ENCODE assay signal across 8 cellular contexts in the genomic region with DNA sequence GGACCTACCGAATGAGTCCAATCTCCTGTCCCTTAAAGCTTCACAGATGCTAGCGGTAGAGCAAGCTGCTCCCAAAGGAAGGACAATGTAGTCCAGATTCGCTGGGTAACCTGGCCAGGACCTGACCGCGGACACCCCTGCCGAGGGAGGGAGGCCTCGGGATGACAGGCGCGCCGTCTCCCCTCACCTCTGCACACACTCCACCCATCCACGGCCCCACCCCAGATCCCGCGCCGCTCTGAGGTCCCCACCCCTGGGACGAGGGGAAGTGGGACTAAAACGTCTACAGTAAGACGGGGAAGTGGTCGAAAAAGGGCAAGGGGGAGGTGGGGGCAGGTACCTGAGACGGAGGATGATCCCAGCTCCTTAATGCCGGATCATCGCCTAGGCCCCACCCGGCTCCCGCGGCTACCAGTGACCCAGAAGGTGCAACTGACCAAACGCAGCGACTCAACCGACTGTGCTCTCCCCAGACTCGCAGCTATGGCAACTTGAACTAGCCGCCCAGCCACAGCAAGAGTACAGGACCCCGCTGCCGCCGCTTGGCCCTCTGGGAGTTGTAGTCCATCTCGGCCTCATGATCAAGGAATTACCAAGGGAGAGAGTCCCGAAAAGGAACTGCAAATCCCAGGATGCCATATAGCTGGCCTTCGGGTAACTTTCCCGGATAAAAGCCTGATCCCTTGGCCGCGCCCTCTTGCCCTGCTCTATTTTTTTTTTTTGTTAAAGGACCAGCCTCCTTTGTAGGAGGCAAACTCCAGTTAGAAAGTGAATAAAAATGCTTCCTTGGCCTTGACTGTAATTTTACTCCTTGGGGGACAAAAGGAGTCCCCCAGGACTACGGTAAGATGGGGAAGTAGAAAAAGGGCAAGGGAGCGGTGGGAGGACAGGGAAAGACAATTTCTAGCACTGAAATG. TPM values are rescaled to one million over a fixed set of nuclear protein-coding genes. Genes with fewer than 3 reads are reported as not detected.
A peak's percentile ranks its signal among the peaks of the same experiment; 100 is the strongest.
DNase-seq lines count a peak whose midpoint lies in the region; ATAC-seq, FAIRE-seq and TF ChIP-seq lines count a peak whose summit lies in the region.

A gene (minus strand): TSS at position 498 of the 917 bp plus-strand sequence.

- TF ChIP-seq RAD21 in H1 (IDR thresholded peaks at IDR 0.05 in 1 of 2, conservative IDR thresholded peaks at IDR 0.05 in 1 of 2; ENCODE audit: low read depth in 2 of 2, low read length in 2 of 2), result no peak

- POLR2A ChIA-PET in H1 (lab: Charles Lee; ENCODE audit: partially characterized antibody), result interaction anchor here (0.8 to 1.3 kb wide), 5 partner anchors 14 to 280 kb away, joined by 3 to 5 read pairs (median 3); a partner anchor contains a TSS

- H3K36me3 ChIP-seq in H1 (ENCODE audit: control insufficient read depth in 2 of 4, insufficient read depth in 4 of 4, low read length in 3 of 4) (no peaks in the 10 kb centered on the region; a peak in 1 of 8 replicates), mesenchymal stem cell (ENCODE audit: control insufficient read depth in 1 of 2, insufficient read depth in 2 of 2, low read depth in 1 of 2, low read length in 2 of 2) (no peaks in the 10 kb centered on the region)

- peak in 1 of 2 experiments; percentile 69; a peak in 1 of 3 replicates for TF ChIP-seq POLR2A in H1 (IDR thresholded peaks at IDR 0.05; ENCODE audit: control extremely low read depth in 1 of 2, low read depth in 2 of 2, low read length in 2 of 2)

- H4K91ac ChIP-seq in H1 (replicated peaks; ENCODE audit: insufficient read length, low read length) (no peak within 1 kb of the TSS), mesenchymal stem cell (ENCODE audit: low read length) (no peak within 1 kb of the TSS)

- H3K4me1 ChIP-seq in H1 (replicated peaks in 1 of 4; ENCODE audit: control insufficient read depth in 3 of 4, insufficient read depth in 4 of 4, low read length in 3 of 4), result no peaks in the 10 kb centered on the region; a peak in 1 of 7 replicates
- H3K4me1 ChIP-seq in mesenchymal stem cell (ENCODE audit: control insufficient read depth, insufficient read depth, low read depth, low read length), result peaks cover 3% of the 10 kb centered on the region

- H3K79me2 ChIP-seq in H1 (ENCODE audit: control insufficient read depth in 1 of 2, insufficient read depth in 2 of 2, low read length in 2 of 2), result peaks cover 0 to 8% of the 10 kb centered on the region in 2 experiments; a peak in 3 of 4 replicates

- H2AK5ac ChIP-seq in H1 (ENCODE audit: low read depth, low read length) (no peak within 1 kb of the TSS), mesenchymal stem cell (ENCODE audit: low read length, severe bottlenecking) (no peak within 1 kb of the TSS)

- peak; percentile 95 for DNase-seq in COR-L47 (lab: John Stamatoyannopoulos, UW)
- DNase-seq in HT1080 (ENCODE audit: low read depth), result peak; percentile 99
- peak; percentile 91 for DNase-seq in NOMO-1 treated with dmso at 0.1 percent for 144 hours (lab: John Stamatoyannopoulos, UW; ENCODE audit: unreplicated experiment)
- peak; percentile 49 to 66 (median 61) for DNase-seq in activated CD8-positive, alpha-beta memory T cell treated with anti-CD3 and anti-CD28 coated beads for 48 hours (ENCODE audit: low read depth in 2 of 3, low spot score in 2 of 3)
- peak; percentile 93 to 94 for DNase-seq in H1 (ENCODE audit: low read depth in 1 of 2, low spot score in 2 of 2)
- peak; percentile 99 for DNase-seq in mesenchymal stem cell
- DNase-seq in stimulated activated CD8-positive, alpha-beta memory T cell treated with anti-CD3 and anti-CD28 coated beads, Interleukin-12 subunit alpha, Interleukin-12 subunit beta, amount 100 ng/mL, for 24 hours (ENCODE audit: extremely low read depth), result peak; percentile 67

- H3K23ac ChIP-seq in H1 (ENCODE audit: insufficient read length) (no peak within 1 kb of the TSS), mesenchymal stem cell (ENCODE audit: low read length in 2 of 2) (no peak within 1 kb of the TSS)

- H2BK120ac ChIP-seq in H1 (replicated peaks; ENCODE audit: low read depth, low read length) (no peak within 1 kb of the TSS), mesenchymal stem cell (ENCODE audit: low read depth, low read length) (no peak within 1 kb of the TSS)

- H3K79me1 ChIP-seq in H1 (ENCODE audit: low read depth, low read length) (no peaks in the 10 kb centered on the region), mesenchymal stem cell (replicated peaks; ENCODE audit: low read length, poor library complexity, severe bottlenecking) (peaks cover 12% of the 10 kb centered on the region)

- 0 out of 2 replicates have a peak within 1 kb of the TSS, but pooled peaks have one; percentile 36 for H4K8ac ChIP-seq in H1 (ENCODE audit: extremely low read depth, insufficient read depth, low read length)
- peak within 1 kb of the TSS; percentile 80 for H4K8ac ChIP-seq in mesenchymal stem cell (ENCODE audit: low read length)

- no peak within 1 kb of the TSS for H2BK15ac ChIP-seq in H1 (ENCODE audit: low read length)
- no peak within 1 kb of the TSS for H2BK15ac ChIP-seq in mesenchymal stem cell (ENCODE audit: low read depth, poor library complexity, severe bottlenecking)

- no peak for TF ChIP-seq CTCF in H1 (IDR thresholded peaks at IDR 0.05; ENCODE audit: control extremely low read depth in 1 of 3, insufficient read depth in 1 of 3, low read depth in 1 of 3, low read length in 3 of 3)

- 2% methylated on average over 36 of the region's 40 CpGs; no CpG with 5 or more reads in 1 of the 2 experiments for WGBS in H1 (ENCODE audit: extremely low coverage in 1 of 2, insufficient coverage in 1 of 2, insufficient read length in 1 of 2, insufficient replicate concordance in 2 of 2, low coverage in 1 of 2, low lambda C conversion rate in 2 of 2, missing lambda C conversion rate in 1 of 2), 2 experiments
- under 1% methylated on average over 27 of the region's 40 CpGs for WGBS in mesenchymal stem cell

- TF ChIP-seq EP300 in H1 (IDR thresholded peaks at IDR 0.05; ENCODE audit: borderline replicate concordance in 1 of 2, low read depth in 2 of 2, low read length in 2 of 2), result no peak

- H4K5ac ChIP-seq in H1 (ENCODE audit: insufficient read length, low read depth, low read length), result peak within 1 kb of the TSS; percentile 49

- H3K27ac ChIP-seq in H1 (ENCODE audit: low read depth, low read length), result peak within 1 kb of the TSS; percentile 33
- H3K27ac ChIP-seq in mesenchymal stem cell (ENCODE audit: low read length, poor library complexity, severe bottlenecking), result no peak within 1 kb of the TSS

- no peak within 1 kb of the TSS for H2BK12ac ChIP-seq in H1 (ENCODE audit: low read depth, low read length)
- peak within 1 kb of the TSS in 1 of 2 experiments; percentile 52 for H2BK12ac ChIP-seq in mesenchymal stem cell (ENCODE audit: low read length in 2 of 2)

- peak; percentile 99 for ATAC-seq in GM21367 (IDR thresholded peaks at IDR 0.05; ENCODE audit: unreplicated experiment)

- no peak within 1 kb of the TSS for H2BK20ac ChIP-seq in H1 (ENCODE audit: low read length)

- H3K4me2 ChIP-seq in H1 (ENCODE audit: insufficient read depth in 1 of 2, low read depth in 2 of 2, low read length in 2 of 2) (peak within 1 kb of the TSS; percentile 77 to 82), mesenchymal stem cell (ENCODE audit: low read length, poor library complexity, severe bottlenecking) (peak within 1 kb of the TSS; percentile 99)

- CTCF ChIA-PET in H1 (lab: Charles Lee; ENCODE audit: partially characterized antibody), result interaction anchor here (0.6 to 1.6 kb wide), 12 partner anchors 9 to 307 kb away, joined by 3 to 8 read pairs (median 4); no protein-coding TSS in a partner anchor

- H2AFZ ChIP-seq in H1 (ENCODE audit: low read length) (peak within 1 kb of the TSS; percentile 99), mesenchymal stem cell (ENCODE audit: low read depth, low read length) (peak within 1 kb of the TSS; percentile 99)

- FAIRE-seq in H1 (lab: Jason Lieb, UNC), result peak; percentile 87

- H3K9ac ChIP-seq in H1 (replicated peaks in 1 of 4; ENCODE audit: extremely low read depth in 1 of 4, low read depth in 3 of 4, low read length in 3 of 4) (peak within 1 kb of the TSS; percentile 28 to 50 (median 41); a peak in 6 of 7 replicates), mesenchymal stem cell (ENCODE audit: low read length) (peak within 1 kb of the TSS; percentile 90)

- no peaks in the 10 kb centered on the region for H3K9me3 ChIP-seq in H1 (ENCODE audit: insufficient read depth in 2 of 2, low read depth in 1 of 2, low read length in 1 of 2)
- H3K9me3 ChIP-seq in mesenchymal stem cell (ENCODE audit: control insufficient read depth, low read length), result no peaks in the 10 kb centered on the region

- no peak within 1 kb of the TSS for H2BK5ac ChIP-seq in H1 (ENCODE audit: low read depth, low read length)
- no peak within 1 kb of the TSS for H2BK5ac ChIP-seq in mesenchymal stem cell (ENCODE audit: low read depth, low read length, poor library complexity, severe bottlenecking)

- no peaks in the 10 kb centered on the region for H4K20me1 ChIP-seq in H1 (replicated peaks in 1 of 2; ENCODE audit: control insufficient read depth in 1 of 2, insufficient read depth in 2 of 2, low read length in 2 of 2)

- no peak within 1 kb of the TSS for H3K56ac ChIP-seq in H1 (replicated peaks; ENCODE audit: insufficient read length, low read depth, low read length)

- H3K4ac ChIP-seq in H1 (replicated peaks; ENCODE audit: insufficient read length, low read depth, low read length), result peak within 1 kb of the TSS; percentile 11
- H3K4ac ChIP-seq in mesenchymal stem cell (ENCODE audit: low read depth in 1 of 2, low read length in 2 of 2), result peak within 1 kb of the TSS in 1 of 2 experiments; percentile 77

- H3K18ac ChIP-seq in H1 (ENCODE audit: extremely low read depth, low read length) (no peak within 1 kb of the TSS; the same call in 1 of the 2 replicates), mesenchymal stem cell (ENCODE audit: low read depth in 1 of 2, low read length in 2 of 2) (peak within 1 kb of the TSS in 1 of 2 experiments; percentile 49)

- H3K4me3 ChIP-seq in H1 (ENCODE audit: extremely low read depth in 1 of 4, insufficient read depth in 2 of 4, low read depth in 3 of 4, low read length in 4 of 4) (peak within 1 kb of the TSS; percentile 76 to 91 (median 82)), mesenchymal stem cell (ENCODE audit: insufficient read depth in 1 of 2, low read depth in 1 of 2, low read length in 2 of 2) (peak within 1 kb of the TSS; percentile 82 to 83)

- H3K14ac ChIP-seq in H1 (ENCODE audit: insufficient read length), result no peak within 1 kb of the TSS
- H3K14ac ChIP-seq in mesenchymal stem cell (ENCODE audit: low read length in 2 of 2), result no peak within 1 kb of the TSS

- no peaks in the 10 kb centered on the region for H3K23me2 ChIP-seq in H1 (ENCODE audit: low read depth, low read length)

- no peaks in the 10 kb centered on the region for H3K27me3 ChIP-seq in H1 (replicated peaks in 1 of 4; ENCODE audit: control insufficient read depth in 3 of 4, extremely low read depth in 1 of 4, insufficient read depth in 3 of 4, low read length in 3 of 4)
- no peaks in the 10 kb centered on the region for H3K27me3 ChIP-seq in mesenchymal stem cell (ENCODE audit: control insufficient read depth in 1 of 2, insufficient read depth in 1 of 2, low read length in 2 of 2)

RNA-seq across cellular contexts. Expression of the gene that starts here (rescaled TPM):
- 5.0 and 6.4 TPM in 2 replicates for total RNA-seq in HT1080 (2014; rRNA removed; shearing (Covaris generic))
- polyA plus RNA-seq in HT1080 (2015; cell fraction: cytosol; rRNA removed), result 4.3 and 4.5 TPM in 2 replicates
- polyA plus RNA-seq in HT1080 (2015; cell fraction: nucleus; rRNA removed), result 12.7 and 13.6 TPM in 2 replicates
- total RNA-seq in H1 (2021; fragmentation: NEBNext Ultra II Directional; extraction: Animal tissue kit (Norgen Biotek cat#: 25700)), result 16.9 and 17.0 TPM in 2 replicates
- 1.7 and 1.9 TPM in 2 replicates for polyA plus RNA-seq in H1 (2011; rRNA removed)
- 2.6 TPM for polyA plus RNA-seq in H1 (2011; cell fraction: cytosol; rRNA removed)
- 11.1 TPM for polyA plus RNA-seq in H1 (2011; cell fraction: nucleus; rRNA removed)
- 5.3 to 9.9 TPM (median 6.9 TPM) in 4 replicates for polyA plus RNA-seq in H1 (2012, experiment 1 of 2)
- 0.52 TPM for polyA plus RNA-seq in H1 (2012, experiment 2 of 2)
- 5.4 TPM for polyA plus RNA-seq in H1 (2013, experiment 1 of 2)
- polyA plus RNA-seq in H1 (2013, experiment 2 of 2), result 5.0 TPM
- polyA minus RNA-seq in H1 (2011; rRNA and poly(A)+ RNA removed), result 18.9 and 19.1 TPM in 2 replicates
- 6.7 TPM for polyA minus RNA-seq in H1 (2011; cell fraction: cytosol; rRNA and poly(A)+ RNA removed)
- 55.3 TPM for polyA minus RNA-seq in H1 (2011; cell fraction: nucleus; rRNA and poly(A)+ RNA removed)
- 0.84 TPM for polyA plus RNA-seq in mesenchymal stem cell (2013, experiment 1 of 2)
- 0.85 TPM for polyA plus RNA-seq in mesenchymal stem cell (2013, experiment 2 of 2)
